ENCODE assay signal across 9 cellular contexts in the genomic region with DNA sequence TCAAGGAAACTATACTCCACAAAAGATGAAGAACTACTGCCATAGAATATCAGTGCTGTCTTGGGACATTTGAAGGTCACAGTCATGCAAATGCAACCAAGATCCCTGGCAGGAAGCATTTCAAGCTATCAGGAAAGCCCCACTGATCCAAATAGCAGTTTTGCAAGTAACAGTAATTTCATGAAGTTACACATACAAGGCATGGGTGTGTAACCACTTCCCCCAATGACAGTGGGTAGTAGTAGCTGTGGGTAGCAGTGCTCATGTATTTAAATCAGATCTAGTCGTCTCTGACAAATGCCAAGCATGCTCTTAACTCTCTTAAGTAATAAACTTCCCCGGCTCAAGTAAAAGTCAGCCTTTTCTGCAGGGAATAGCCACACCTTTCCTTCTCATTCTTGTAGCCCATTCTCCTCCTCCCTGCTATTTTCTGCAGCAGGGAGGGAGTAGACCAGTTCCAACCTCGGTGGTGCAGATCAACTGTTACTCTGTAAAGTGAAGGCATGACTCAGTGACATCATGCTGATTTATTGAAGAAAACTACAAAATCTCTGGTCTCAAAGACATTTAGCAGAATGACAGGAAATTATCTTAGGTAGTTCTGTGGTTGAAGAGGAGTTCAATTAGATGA.
DNase-seq lines count a peak whose midpoint lies in the region; ATAC-seq and TF ChIP-seq lines count a peak whose summit lies in the region.
"Had no signal": no experiment of that assay in that cellular context is flagged by ENCODE, and none has a peak within 500 bp of the region (broad histone marks: within the 10 kb centered on the region; RNA-seq: fewer than 3 reads in every experiment).

No MANE protein-coding gene starts in this region.

- no peak overlapping the region for H3K4me3 Mint-ChIP-seq in activated CD4-positive, alpha-beta memory T cell treated with anti-CD3 and anti-CD28 coated beads, Interleukin-2, amount 10 ng/mL, durations not matched to agents 7 days and 5 days

- peaks cover 12% of the 10 kb centered on the region for H3K9me3 Mint-ChIP-seq in activated CD4-positive, alpha-beta memory T cell treated with anti-CD3 and anti-CD28 coated beads, Interleukin-2, amount 10 ng/mL, durations not matched to agents 7 days and 5 days

- no peak overlapping the region for H2BK15ac ChIP-seq in mesendoderm (replicated peaks; ENCODE audit: low read depth)

- no peak overlapping the region for H4K5ac ChIP-seq in mesendoderm (ENCODE audit: low read length)

- no peak overlapping the region for H3K23ac ChIP-seq in mesendoderm (ENCODE audit: low read length)

- no peaks in the 10 kb centered on the region for H3K4me1 Mint-ChIP-seq in activated CD4-positive, alpha-beta memory T cell treated with anti-CD3 and anti-CD28 coated beads, Interleukin-2, amount 10 ng/mL, durations not matched to agents 7 days and 5 days

- TF ChIP-seq CTCF in ovary (IDR thresholded peaks at IDR 0.05) (no peak), tibial nerve (IDR thresholded peaks at IDR 0.05) (no peak)

- no peaks in the 10 kb centered on the region for H3K79me2 ChIP-seq in mesendoderm (ENCODE audit: control insufficient read depth, insufficient read depth, low read length)

- H3K9me3 ChIP-seq in ovary (no peaks in the 10 kb centered on the region), tibial nerve (no peaks in the 10 kb centered on the region)

- no CpG with 5 or more reads among the region's 3 CpGs for WGBS in mesendoderm (ENCODE audit: extremely low coverage, insufficient coverage, low lambda C conversion rate)
- 25 to 41% (median 36%) methylated on average over 3 of the region's 3 CpGs for WGBS in ovary, 3 donors
- 11 to 23% methylated on average over 3 of the region's 3 CpGs for WGBS in tibial nerve, 2 donors

- POLR2A ChIA-PET in activated CD4-positive, alpha-beta memory T cell treated with anti-CD3 and anti-CD28 coated beads, Interleukin-2, amount 10 ng/mL, durations not matched to agents 7 days and 5 days (lab: Charles Lee), result no interaction called here

- no peak for TF ChIP-seq EP300 in ovary (IDR thresholded peaks at IDR 0.05)
- TF ChIP-seq EP300 in tibial nerve (IDR thresholded peaks at IDR 0.05), result no peak

- H4K8ac ChIP-seq in mesendoderm (ENCODE audit: low read depth, low read length), result no peak overlapping the region

- H2BK5ac ChIP-seq in mesendoderm (ENCODE audit: low read length), result no peak overlapping the region

- no peak overlapping the region for H3K27ac ChIP-seq in mesendoderm (ENCODE audit: low read depth, low read length)
- no peak overlapping the region for H3K27ac ChIP-seq in ovary
- no peak overlapping the region for H3K27ac ChIP-seq in tibial nerve

- CTCF ChIA-PET in activated CD4-positive, alpha-beta memory T cell treated with anti-CD3 and anti-CD28 coated beads, Interleukin-2, amount 10 ng/mL, durations not matched to agents 7 days and 5 days (lab: Charles Lee), result no interaction called here

- peak; percentile 92 for ATAC-seq in GM18517 (IDR thresholded peaks at IDR 0.05; ENCODE audit: unreplicated experiment)
- peak; percentile 91 for ATAC-seq in HG02588 (IDR thresholded peaks at IDR 0.05; ENCODE audit: unreplicated experiment)

- no peak overlapping the region for H3K56ac ChIP-seq in mesendoderm (ENCODE audit: low read length)

- H3K4ac ChIP-seq in mesendoderm (ENCODE audit: low read depth, low read length), result no peak overlapping the region

- H3K18ac ChIP-seq in mesendoderm (ENCODE audit: low read length), result no peak overlapping the region

- no peak overlapping the region for H2AK5ac ChIP-seq in mesendoderm (ENCODE audit: low read length)

- no peaks in the 10 kb centered on the region for H3K4me1 ChIP-seq in mesendoderm (ENCODE audit: control insufficient read depth, low read depth, low read length)
- no peaks in the 10 kb centered on the region for H3K4me1 ChIP-seq in ovary (ENCODE audit: insufficient read depth)
- peaks cover 0 to 12% (median 0%) of the 10 kb centered on the region in 4 donors for H3K4me1 ChIP-seq in tibial nerve

- no peak for TF ChIP-seq POLR2A in ovary (IDR thresholded peaks at IDR 0.05)
- no peak for TF ChIP-seq POLR2A in tibial nerve (IDR thresholded peaks at IDR 0.05)

- H3K4me3 ChIP-seq in mesendoderm (ENCODE audit: low read length) (no peak overlapping the region), ovary (no peak overlapping the region), tibial nerve (no peak overlapping the region)
- H3K4me3 ChIP-seq: skin epidermis had no signal

- no peak overlapping the region for H3K9ac ChIP-seq in mesendoderm (ENCODE audit: low read length)

- H2BK120ac ChIP-seq in mesendoderm (ENCODE audit: low read depth, low read length), result no peak overlapping the region

- DNase-seq in NOMO-1 (lab: John Stamatoyannopoulos, UW; ENCODE audit: unreplicated experiment in 2 of 2) (peak; percentile 52 to 76), mesendoderm (peak; percentile 16), ovary (no peak), tibial nerve (ENCODE audit: low spot score in 2 of 2) (no peak)
- DNase-seq in activated CD4-positive, alpha-beta memory T cell treated with anti-CD3 and anti-CD28 coated beads, Interleukin-2, amount 10 ng/mL, durations not matched to agents 7 days and 5 days, result no peak
- no peak for DNase-seq in stimulated activated CD4-positive, alpha-beta T cell treated with anti-CD3 and anti-CD28 coated beads, Interleukin-2, amount 100 ng/mL, for 48 hours

- no peaks in the 10 kb centered on the region for H3K36me3 Mint-ChIP-seq in activated CD4-positive, alpha-beta memory T cell treated with anti-CD3 and anti-CD28 coated beads, Interleukin-2, amount 10 ng/mL, durations not matched to agents 7 days and 5 days (ENCODE audit: low read depth)

- no peaks in the 10 kb centered on the region for H3K27me3 Mint-ChIP-seq in activated CD4-positive, alpha-beta memory T cell treated with anti-CD3 and anti-CD28 coated beads, Interleukin-2, amount 10 ng/mL, durations not matched to agents 7 days and 5 days

- H3K4me2 ChIP-seq in mesendoderm (ENCODE audit: low read length), result no peak overlapping the region

- H3K27ac Mint-ChIP-seq in activated CD4-positive, alpha-beta memory T cell treated with anti-CD3 and anti-CD28 coated beads, Interleukin-2, amount 10 ng/mL, durations not matched to agents 7 days and 5 days, result no peak overlapping the region

- H3K27me3 ChIP-seq in mesendoderm (ENCODE audit: insufficient read depth, low read length, poor library complexity) (no peaks in the 10 kb centered on the region), ovary (no peaks in the 10 kb centered on the region), tibial nerve (no peaks in the 10 kb centered on the region)

- H3K36me3 ChIP-seq in mesendoderm (ENCODE audit: control insufficient read depth, insufficient read depth, low read length) (no peaks in the 10 kb centered on the region), ovary (no peaks in the 10 kb centered on the region), tibial nerve (no peaks in the 10 kb centered on the region)

- no peaks in the 10 kb centered on the region for H3K79me1 ChIP-seq in mesendoderm (ENCODE audit: low read length)

- intact Hi-C loops in ovary (cut with DNase I), result no loop called here

Comparison
In these comparisons a context has a peak if more than half of its experiments do, and no peak if none do; other contexts are left out.
1. DNase-seq: peak in NOMO-1 (2 of 2) and mesendoderm (single experiment); none in activated CD4-positive, alpha-beta memory T cell treated with anti-CD3 and anti-CD28 coated beads, Interleukin-2, amount 10 ng/mL, durations not matched to agents 7 days and 5 days (single experiment), ovary (0 of 5), stimulated activated CD4-positive, alpha-beta T cell treated with anti-CD3 and anti-CD28 coated beads, Interleukin-2, amount 100 ng/mL, for 48 hours (0 of 2) and tibial nerve (0 of 2).